15 cellular contexts compared by ENCODE assay signal in the genomic region with DNA sequence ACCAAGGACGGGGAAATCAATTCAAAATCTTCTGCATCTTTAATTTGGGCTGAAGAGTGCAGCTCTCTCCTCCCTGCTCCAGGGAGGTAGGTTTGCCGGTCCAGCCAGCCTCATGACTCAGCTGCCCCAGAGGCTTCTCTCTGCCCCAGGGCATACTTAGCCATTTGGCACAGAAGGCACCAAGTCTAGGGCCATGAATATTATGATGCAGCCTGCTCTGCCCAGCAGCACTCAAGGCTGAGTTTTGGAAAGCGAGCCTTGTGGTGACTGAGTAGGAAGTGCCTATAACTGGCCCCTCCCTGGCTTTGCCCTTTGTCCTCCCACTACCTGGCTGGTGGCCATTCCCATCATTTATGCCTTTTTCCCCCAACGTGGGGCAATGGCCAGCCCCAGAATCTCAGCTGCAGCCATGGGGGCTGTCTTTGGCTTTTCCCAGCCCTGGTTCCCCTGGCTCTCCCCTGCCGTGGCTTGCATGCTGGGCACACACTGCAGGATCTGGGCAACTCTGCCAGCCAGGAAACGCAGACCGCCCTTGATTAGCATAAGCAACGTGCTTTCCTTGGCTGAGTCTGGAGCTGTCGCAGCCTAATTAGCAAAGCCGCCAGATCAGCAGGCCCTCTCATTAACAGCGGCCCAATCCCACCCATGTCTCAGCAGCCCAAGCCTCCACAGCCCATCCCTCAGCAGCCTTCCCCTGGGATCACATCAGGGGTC.
A peak's percentile ranks its signal among the peaks of the same experiment; 100 is the strongest.
DNase-seq lines count a peak whose midpoint lies in the region; ATAC-seq and TF ChIP-seq lines count a peak whose summit lies in the region.
"Had no signal": no experiment of that assay in that cellular context is flagged by ENCODE, and none has a peak within 500 bp of the region (broad histone marks: within the 10 kb centered on the region; RNA-seq: fewer than 3 reads in every experiment).

No MANE protein-coding gene starts in this region.

- no peaks in the 10 kb centered on the region for H3K9me3 ChIP-seq in PC-3 (ENCODE audit: low read length)
- H3K9me3 ChIP-seq: lower lobe of right lung, ovary had no signal

- no peak overlapping the region for H3K27ac ChIP-seq in PC-3 (ENCODE audit: low read length)
- H3K27ac ChIP-seq: lower lobe of right lung, ovary had no signal

- no peaks in the 10 kb centered on the region for H4K20me1 ChIP-seq in PC-3 (ENCODE audit: low read length)

- POLR2A ChIA-PET in PC-3 (lab: Charles Lee; ENCODE audit: unreplicated experiment): no interaction called here

- CTCF ChIA-PET in PC-3 (lab: Charles Lee): no interaction called here

- H3F3A ChIP-seq in PC-3 (ENCODE audit: low read length, unreplicated experiment): no peaks in the 10 kb centered on the region

- no peak overlapping the region for H3K27ac Mint-ChIP-seq in stimulated activated effector memory CD8-positive, alpha-beta T cell treated with anti-CD3 and anti-CD28 coated beads, Interleukin-12 subunit alpha, Interleukin-12 subunit beta, amount 100 ng/mL, for 72 hours
- H3K27ac Mint-ChIP-seq: activated naive CD8-positive, alpha-beta T cell; stimulated activated naive CD8-positive, alpha-beta T cell treated with anti-CD3 and anti-CD28 coated beads, Interleukin-15, amount 100 ng/mL, for 72 hours had no signal

- no peak overlapping the region for H3K4me3 Mint-ChIP-seq in stimulated activated effector memory CD8-positive, alpha-beta T cell treated with anti-CD3 and anti-CD28 coated beads, Interleukin-12 subunit alpha, Interleukin-12 subunit beta, amount 100 ng/mL, for 72 hours
- H3K4me3 Mint-ChIP-seq: activated naive CD8-positive, alpha-beta T cell; stimulated activated naive CD8-positive, alpha-beta T cell treated with anti-CD3 and anti-CD28 coated beads, Interleukin-15, amount 100 ng/mL, for 72 hours had no signal

- H3K79me2 ChIP-seq in PC-3 (ENCODE audit: low read length): no peaks in the 10 kb centered on the region

- H3K4me3 ChIP-seq in PC-3 (ENCODE audit: low read length) (no peak overlapping the region), foreskin fibroblast (ENCODE audit: low read depth in 1 of 2, low read length in 2 of 2) (no peak overlapping the region)
- H3K4me3 ChIP-seq: GM12878, K562, lower lobe of right lung, ovary had no signal

- H3K9me2 ChIP-seq in PC-3 (replicated peaks; ENCODE audit: low read length): no peaks in the 10 kb centered on the region

- no peak overlapping the region for H3K4me2 ChIP-seq in PC-3 (ENCODE audit: low read length)

- BruUV-seq in PC-3 (replicated peaks; lab: Mats Ljungman, UMichigan): no TSS peak

- H3K4me1 ChIP-seq in PC-3 (ENCODE audit: insufficient read depth, low read length): peaks cover 11% of the 10 kb centered on the region
- H3K4me1 ChIP-seq: lower lobe of right lung had no signal

- H3K9me3 Mint-ChIP-seq in stimulated activated effector memory CD8-positive, alpha-beta T cell treated with anti-CD3 and anti-CD28 coated beads, Interleukin-12 subunit alpha, Interleukin-12 subunit beta, amount 100 ng/mL, for 72 hours: no peaks in the 10 kb centered on the region
- H3K9me3 Mint-ChIP-seq: stimulated activated naive CD8-positive, alpha-beta T cell treated with anti-CD3 and anti-CD28 coated beads, Interleukin-15, amount 100 ng/mL, for 72 hours had no signal

- DNase-seq in GM03348 (ENCODE audit: low spot score): peak; percentile 31
- DNase-seq in PC-3: peak; percentile 67
- DNase-seq in foreskin fibroblast: peak; percentile 1 to 38
- DNase-seq in stimulated activated effector memory CD8-positive, alpha-beta T cell treated with anti-CD3 and anti-CD28 coated beads, Interleukin-12 subunit alpha, Interleukin-12 subunit beta, amount 100 ng/mL, for 72 hours (ENCODE audit: low spot score in 2 of 2): no peak
- no peak for DNase-seq in ecto neural progenitor cell (ENCODE audit: low spot score)
- no peak for DNase-seq in MV-4-11 (lab: John Stamatoyannopoulos, UW)
- DNase-seq: lower lobe of right lung; ovary; RPMI8226; stimulated activated CD4-positive, alpha-beta T cell treated with anti-CD3 and anti-CD28 coated beads, Interleukin-4, amount 100 ng/mL, for 24 hours; stimulated activated naive CD8-positive, alpha-beta T cell treated with anti-CD3 and anti-CD28 coated beads, Interleukin-15, amount 100 ng/mL, for 72 hours had no signal

- ATAC-seq in PC-3 (peak; percentile 42; the same call in 1 of the 2 replicates), GM18870 (IDR thresholded peaks at IDR 0.05; ENCODE audit: unreplicated experiment) (no peak)
- peak; percentile 12 for ATAC-seq in stimulated activated effector memory CD8-positive, alpha-beta T cell treated with anti-CD3 and anti-CD28 coated beads, Interleukin-12 subunit alpha, Interleukin-12 subunit beta, amount 100 ng/mL, for 72 hours
- ATAC-seq: GM12878; K562; stimulated activated naive CD8-positive, alpha-beta T cell treated with anti-CD3 and anti-CD28 coated beads, Interleukin-15, amount 100 ng/mL, for 72 hours had no signal

- 0 out of 2 replicates have a peak, but pooled peaks cover under 1% of the 10 kb centered on the region for H3K27me3 ChIP-seq in PC-3 (ENCODE audit: low read length)
- H3K27me3 ChIP-seq: ovary had no signal

- no peaks in the 10 kb centered on the region for H3K4me1 Mint-ChIP-seq in stimulated activated effector memory CD8-positive, alpha-beta T cell treated with anti-CD3 and anti-CD28 coated beads, Interleukin-12 subunit alpha, Interleukin-12 subunit beta, amount 100 ng/mL, for 72 hours
- H3K4me1 Mint-ChIP-seq: stimulated activated naive CD8-positive, alpha-beta T cell treated with anti-CD3 and anti-CD28 coated beads, Interleukin-15, amount 100 ng/mL, for 72 hours had no signal

- H3K9ac ChIP-seq in PC-3 (ENCODE audit: low read length): no peak overlapping the region

- intact Hi-C loops in PC-3 (cut with micrococcal nuclease): no loop called here

- TF ChIP-seq CTCF in PC-3 (conservative IDR thresholded peaks at IDR 0.05; ENCODE audit: low read depth, low read length): no peak
- TF ChIP-seq CTCF in foreskin fibroblast (IDR thresholded peaks at IDR 0.05; ENCODE audit: low read depth, low read length): no peak

- H2AFZ ChIP-seq in PC-3 (ENCODE audit: low read length): no peak overlapping the region

- H3K36me3 Mint-ChIP-seq in stimulated activated effector memory CD8-positive, alpha-beta T cell treated with anti-CD3 and anti-CD28 coated beads, Interleukin-12 subunit alpha, Interleukin-12 subunit beta, amount 100 ng/mL, for 72 hours: no peaks in the 10 kb centered on the region
- H3K36me3 Mint-ChIP-seq: activated naive CD8-positive, alpha-beta T cell had no signal

- H3K36me3 ChIP-seq in PC-3 (ENCODE audit: low read depth, low read length): no peaks in the 10 kb centered on the region
- H3K36me3 ChIP-seq: lower lobe of right lung, ovary had no signal

Comparison
In these comparisons a context has a peak if more than half of its experiments do, and no peak if none do; other contexts are left out.
1. DNase-seq: peak in GM03348 (single experiment), PC-3 (single experiment) and foreskin fibroblast (2 of 2); none in stimulated activated effector memory CD8-positive, alpha-beta T cell treated with anti-CD3 and anti-CD28 coated beads, Interleukin-12 subunit alpha, Interleukin-12 subunit beta, amount 100 ng/mL, for 72 hours (0 of 2), ecto neural progenitor cell (single experiment) and MV-4-11 (single experiment).